In the genomic region with DNA sequence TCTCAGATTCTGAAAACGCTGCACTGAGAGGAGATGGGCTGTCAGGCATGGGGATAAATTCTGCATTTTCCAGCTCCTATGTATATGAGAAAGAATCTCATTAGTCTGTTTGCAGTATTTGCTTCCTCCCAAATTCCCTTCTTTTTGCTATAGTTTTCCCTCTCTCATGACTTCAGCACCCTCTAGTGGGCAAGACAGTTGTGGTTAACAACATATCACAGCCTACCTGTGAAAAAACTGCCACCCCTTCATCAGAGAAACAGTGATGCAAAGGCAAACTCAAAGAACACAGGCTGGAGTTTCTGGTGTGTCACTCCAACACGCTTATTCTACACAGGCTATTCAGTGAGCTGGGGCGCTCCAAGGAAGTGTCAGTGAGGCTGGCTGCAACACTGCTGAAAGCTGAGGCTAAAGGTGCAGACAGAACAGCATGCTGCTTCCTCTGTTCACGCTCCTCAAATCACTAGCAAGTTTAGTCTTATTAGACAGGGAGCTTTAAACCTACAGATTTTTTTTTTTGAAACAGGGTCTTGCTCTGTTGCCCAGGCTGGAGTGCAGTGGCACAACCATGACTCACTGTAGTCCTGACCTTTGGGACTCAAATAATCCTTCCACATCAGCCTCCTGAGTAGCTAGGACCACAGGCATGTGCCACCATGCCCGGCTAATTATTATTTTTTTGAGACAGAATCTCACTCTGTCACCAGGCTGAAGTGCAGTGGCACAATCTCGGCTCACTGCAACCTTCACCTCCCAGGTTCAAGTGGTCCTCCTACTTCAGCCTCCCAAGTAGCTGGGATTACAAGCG, we compare ENCODE assay signal across 8 cellular contexts. TPM values are rescaled to one million over a fixed set of nuclear protein-coding genes. Genes with fewer than 3 reads are reported as not detected.
DNase-seq lines count a peak whose midpoint lies in the region; ATAC-seq and TF ChIP-seq lines count a peak whose summit lies in the region.

No MANE protein-coding gene starts in this region.

- ATAC-seq in GM21423 (IDR thresholded peaks at IDR 0.05; ENCODE audit: unreplicated experiment) (no peak), HG03432 (IDR thresholded peaks at IDR 0.05; ENCODE audit: unreplicated experiment) (no peak)

- no peak overlapping the region for H3K27ac ChIP-seq in VCaP

- CTCF ChIA-PET in AG04449 (lab: Yijun Ruan, JAX) = interaction anchor here (0.6 to 12.6 kb wide), 59 partner anchors 8 to 480 kb away, joined by 3 to 296 read pairs (median 6); a partner anchor contains a TSS

- H3K4me3 ChIP-seq in AG04449 (ENCODE audit: low read depth, low read length) (no peak overlapping the region), GM12864 (ENCODE audit: low read depth, low read length) (no peak overlapping the region)

- TF ChIP-seq POLR2A in erythroblast (IDR thresholded peaks at IDR 0.05; ENCODE audit: low read length) = no peak

- DNase-seq in AG04449 (ENCODE audit: low read depth, low spot score) (no peak), GM12864 (ENCODE audit: low read depth) (no peak), NCI-H2107 treated with DMSO at 0.1 percent for 48 hours (lab: John Stamatoyannopoulos, UW; ENCODE audit: unreplicated experiment) (peak; percentile 77), erythroblast (lab: John Stamatoyannopoulos, UW) (peak; percentile 60 to 79), myocyte (ENCODE audit: low read depth) (peak; percentile 67)

- TF ChIP-seq CTCF in AG04449 (IDR thresholded peaks at IDR 0.05; ENCODE audit: insufficient read depth, low read length, missing control alignments) (peak; percentile 60), GM12864 (IDR thresholded peaks at IDR 0.05; ENCODE audit: low read depth, low read length, missing control alignments) (peak; percentile 68), VCaP (conservative IDR thresholded peaks at IDR 0.05) (peak; percentile 84)

- POLR2A ChIA-PET in AG04449 (lab: Yijun Ruan, JAX) = no interaction called here

RNA-seq across cellular contexts. Expression of a gene that starts 19.3 kb away (rescaled TPM):
- 0.52 and 1.6 TPM in 2 replicates for total RNA-seq in myocyte
- polyA plus RNA-seq in myocyte (2012) = 1.3 TPM

RNA-seq across cellular contexts. Expression of a gene that starts 24.9 kb away (rescaled TPM):
- 11.1 and 18.8 TPM in 2 replicates for total RNA-seq in myocyte
- 17.9 TPM for polyA plus RNA-seq in myocyte (2012)

RNA-seq across cellular contexts. Expression of a gene that starts 37.5 kb away (rescaled TPM):
- total RNA-seq in myocyte = 33.8 and 37.9 TPM in 2 replicates
- 9.7 TPM for polyA plus RNA-seq in myocyte (2012)

RNA-seq across cellular contexts. Expression of a gene that starts 38.1 kb away (rescaled TPM):
- total RNA-seq in myocyte = 46.5 and 51.7 TPM in 2 replicates
- 58.9 TPM for polyA plus RNA-seq in myocyte (2012)

Comparison
In these comparisons a context has a peak if more than half of its experiments do, and no peak if none do; other contexts are left out.
1. DNase-seq: peak in NCI-H2107 treated with DMSO at 0.1 percent for 48 hours (single experiment), erythroblast (2 of 2) and myocyte (single experiment); none in AG04449 (single experiment) and GM12864 (single experiment).
2. Peak in every context shown above with its lines, with median percentiles within 50 percentile points of each other: CTCF ChIP-seq.